Comparison of ENCODE assay signal across 8 cellular contexts in genomic region chr7:158830211-158830723, GRCh38. TPM values are rescaled to one million over a fixed set of nuclear protein-coding genes. Genes with fewer than 3 reads are reported as not detected.
DNase-seq lines count a peak whose midpoint lies in the region; ATAC-seq lines count a peak whose summit lies in the region.

No MANE protein-coding gene starts in this region.

- peak overlapping the region; percentile 95 to 98 (median 98) for H3K27ac Mint-ChIP-seq in immature natural killer cell

- no peaks in the 10 kb centered on the region for H3K9me3 ChIP-seq in HUES6 (ENCODE audit: control insufficient read depth, insufficient read depth, low read depth, low read length)
- H3K9me3 ChIP-seq in adipocyte (ENCODE audit: control insufficient read depth, low read length), result no peaks in the 10 kb centered on the region
- H3K9me3 ChIP-seq in stomach smooth muscle (ENCODE audit: control insufficient read depth in 2 of 2, low read length in 2 of 2), result no peaks in the 10 kb centered on the region

- H3K27ac ChIP-seq in HUES6 (ENCODE audit: low read depth, low read length) (peak overlapping the region; percentile 85; the same call in 1 of the 2 replicates), stomach smooth muscle (ENCODE audit: low read length) (peak overlapping the region; percentile 97)

- H3K27me3 Mint-ChIP-seq in immature natural killer cell (ENCODE audit: low read depth in 3 of 3), result peaks cover 20 to 49% (median 30%) of the 10 kb centered on the region in 3 donors

- H3K4me1 ChIP-seq in HUES6 (ENCODE audit: control insufficient read depth, insufficient read depth, low read length), result peaks cover 23% of the 10 kb centered on the region
- H3K4me1 ChIP-seq in adipocyte (ENCODE audit: control insufficient read depth, insufficient read depth, low read length), result peaks cover 21% of the 10 kb centered on the region
- peaks cover 5% of the 10 kb centered on the region for H3K4me1 ChIP-seq in stomach smooth muscle (ENCODE audit: control insufficient read depth, insufficient read depth, low read length)

- peaks cover 45 to 49% of the 10 kb centered on the region in 2 donors for H3K4me1 Mint-ChIP-seq in immature natural killer cell

- 0 out of 2 replicates have a peak, but pooled peaks cover 2% of the 10 kb centered on the region for H3K36me3 ChIP-seq in HUES6 (ENCODE audit: control insufficient read depth, insufficient read depth, low read length)
- H3K36me3 ChIP-seq in adipocyte (ENCODE audit: control insufficient read depth, insufficient read depth, low read length, severe bottlenecking), result peaks cover 4% of the 10 kb centered on the region
- H3K36me3 ChIP-seq in stomach smooth muscle (ENCODE audit: control insufficient read depth in 2 of 2, insufficient read depth in 2 of 2, low read length in 2 of 2), result no peaks in the 10 kb centered on the region

- H3K9ac ChIP-seq in HUES6 (ENCODE audit: low read length), result peak overlapping the region; percentile 83
- peak overlapping the region; percentile 95 for H3K9ac ChIP-seq in adipocyte (ENCODE audit: low read length)
- peak overlapping the region; percentile 84 to 96 for H3K9ac ChIP-seq in stomach smooth muscle (ENCODE audit: low read length in 2 of 2)

- H3K4me3 ChIP-seq in HUES6 (ENCODE audit: low read depth, low read length) (peak overlapping the region; percentile 98), adipocyte (ENCODE audit: low read length) (peak overlapping the region; percentile 94), stomach smooth muscle (ENCODE audit: low read length in 2 of 2) (peak overlapping the region; percentile 71 to 86)

- ATAC-seq in GM18519 (IDR thresholded peaks at IDR 0.05; ENCODE audit: low FRiP score, unreplicated experiment), result no peak

- DNase-seq in adipocyte (ENCODE audit: low read depth) (no peak), immature natural killer cell (no peak), cerebellum (ENCODE audit: low spot score) (no peak), G401 (ENCODE audit: low spot score) (no peak)
- no peak for DNase-seq in activated CD4-positive, alpha-beta T cell treated with anti-CD3 and anti-CD28 coated beads, Interleukin-2, amount 50 U/mL, for 1 hour

- H3K9me3 Mint-ChIP-seq in immature natural killer cell, result peaks cover 0 to 2% (median 0%) of the 10 kb centered on the region in 6 donors

- in situ Hi-C loops in G401 (cut with HindIII; ENCODE audit: low sequenced_read_pairs), result no loop called here

- peak overlapping the region; percentile 82 to 87 (median 83) for H3K4me3 Mint-ChIP-seq in immature natural killer cell

- H3K27me3 ChIP-seq in HUES6 (ENCODE audit: control insufficient read depth, insufficient read depth, low read length) (peaks cover 3% of the 10 kb centered on the region), adipocyte (replicated peaks; ENCODE audit: control insufficient read depth, insufficient read depth, low read length) (no peaks in the 10 kb centered on the region), stomach smooth muscle (ENCODE audit: control insufficient read depth in 1 of 2, insufficient read depth in 2 of 2, low read length in 2 of 2) (no peaks in the 10 kb centered on the region)

- H3K36me3 Mint-ChIP-seq in immature natural killer cell, result peaks cover 3 to 15% (median 13%) of the 10 kb centered on the region in 3 donors

RNA-seq across cellular contexts. Expression of gene ESYT2, which starts 1.0 kb away (rescaled TPM):
- polyA plus RNA-seq in immature natural killer cell, result 10 to 100 TPM; 70.1 to 95.7 (median 84.0) TPM
- total RNA-seq in cerebellum, result 41.6 TPM
- total RNA-seq in G401 (2014; rRNA removed; shearing (Covaris generic)), result 26.6 and 34.8 TPM in 2 replicates

RNA-seq across cellular contexts. Expression of gene DYNC2I1, which starts 26.1 kb away (rescaled TPM):
- 10 to 100 TPM in 2 of 3 donors, 1 to 10 TPM in 1; 2.8 to 29.8 (median 28.7) TPM for polyA plus RNA-seq in immature natural killer cell
- 15.9 TPM for total RNA-seq in cerebellum
- total RNA-seq in G401 (2014; rRNA removed; shearing (Covaris generic)), result 1.6 and 10.6 TPM in 2 replicates
